In genomic region chr16:51276335-51276734, GRCh38 we compare ENCODE assay signal across 20 cellular contexts.
DNase-seq lines count a peak whose midpoint lies in the region; TF ChIP-seq lines count a peak whose summit lies in the region.
"Had no signal": no experiment of that assay in that cellular context is flagged by ENCODE, and none has a peak within 500 bp of the region (broad histone marks: within the 10 kb centered on the region; RNA-seq: fewer than 3 reads in every experiment).

No MANE protein-coding gene starts in this region.

- TF ChIP-seq CTCF in dorsolateral prefrontal cortex (IDR thresholded peaks at IDR 0.05 in 54 of 56, conservative IDR thresholded peaks at IDR 0.05 in 2 of 56; ENCODE audit: low read depth in 1 of 56, partially characterized antibody in 56 of 56): no peak

- DNase-seq in ACHN (peak; percentile 8), HT1080 (ENCODE audit: low read depth) (peak; percentile 20), dorsolateral prefrontal cortex (peak in 4 of 10 donors; percentile 32 to 54 (median 50)), medulla oblongata (ENCODE audit: extremely low spot score) (peak; percentile 63), DMS79 (lab: John Stamatoyannopoulos, UW) (no peak), retina (no peak), NCI-H1417 (lab: John Stamatoyannopoulos, UW) (no peak)
- DNase-seq in stimulated activated CD4-positive, alpha-beta T cell treated with anti-CD3 and anti-CD28 coated beads, Interleukin-15, amount 100 ng/mL, for 24 hours: no peak
- DNase-seq: activated CD4-positive, CD25-positive, alpha-beta regulatory T cell; CD4-positive, alpha-beta T cell; foreskin keratinocyte; Kasumi-1; left lung; mucosa of descending colon; NCI-H69; stimulated activated CD4-positive, alpha-beta T cell treated with anti-CD3 and anti-CD28 coated beads, Interleukin-12 subunit alpha, Interleukin-12 subunit beta, amount 100 ng/mL, for 4 hours had no signal

- in situ Hi-C loops in ACHN (cut with HindIII; ENCODE audit: low pct_ligation_motif_present, low pct_unique_long_range_greater_than_20kb, low sequenced_read_pairs): no loop called here

- peak overlapping the region in 55 of 59 donors; percentile 2 to 92 (median 74) for H3K27ac ChIP-seq in dorsolateral prefrontal cortex
- H3K27ac ChIP-seq: body of pancreas, coronary artery, foreskin keratinocyte, left lung, SJSA1, thoracic aorta had no signal

- intact Hi-C loops in dorsolateral prefrontal cortex (cut with DNase I): no loop called here

- H3K4me3 ChIP-seq in dorsolateral prefrontal cortex: no peak overlapping the region
- H3K4me3 ChIP-seq: body of pancreas, coronary artery, left lung, mucosa of descending colon, SJSA1, thoracic aorta had no signal

- H3K27me3 ChIP-seq in dorsolateral prefrontal cortex: peaks cover 0 to 5% (median 0%) of the 10 kb centered on the region in 45 donors
- H3K27me3 ChIP-seq: foreskin keratinocyte, left lung, SJSA1 had no signal

Comparison
In these comparisons a context has a peak if more than half of its experiments do, and no peak if none do; other contexts are left out.
1. DNase-seq: peak in ACHN (single experiment), HT1080 (single experiment) and medulla oblongata (single experiment); none in DMS79 (single experiment), retina (single experiment), NCI-H1417 (0 of 3) and stimulated activated CD4-positive, alpha-beta T cell treated with anti-CD3 and anti-CD28 coated beads, Interleukin-15, amount 100 ng/mL, for 24 hours (single experiment).